8 cellular contexts compared by ENCODE assay signal in the genomic region with DNA sequence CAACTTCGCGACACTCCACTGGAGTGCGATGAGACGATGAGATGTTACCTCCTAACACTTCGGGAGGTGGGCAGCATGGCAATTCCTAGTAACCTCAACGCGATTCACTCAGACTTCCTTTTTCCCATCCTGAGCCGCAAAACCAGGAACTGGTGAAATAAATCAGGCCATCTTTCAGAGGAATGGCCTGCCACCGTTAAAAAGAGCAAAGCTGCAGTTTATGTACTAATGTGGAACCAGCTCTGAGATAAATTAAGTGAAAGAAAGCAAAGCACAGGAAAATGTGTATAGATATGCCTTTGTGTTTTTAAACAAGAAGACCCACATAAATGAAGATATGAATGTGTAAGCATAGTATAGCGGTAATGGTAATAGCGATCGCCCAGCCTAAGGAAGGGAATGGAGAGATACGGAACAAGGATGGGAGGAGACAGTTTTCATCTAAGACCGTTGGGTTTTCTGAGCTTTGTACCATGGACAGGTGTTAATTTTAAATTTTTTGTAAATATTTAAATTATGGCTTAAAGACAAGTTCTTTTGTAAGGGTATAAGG.
DNase-seq lines count a peak whose midpoint lies in the region; ATAC-seq, FAIRE-seq and TF ChIP-seq lines count a peak whose summit lies in the region.

No MANE protein-coding gene starts in this region.

- peaks cover 6% of the 10 kb centered on the region for H3K36me3 Mint-ChIP-seq in activated naive CD8-positive, alpha-beta T cell treated with anti-CD3 and anti-CD28 coated beads, Interleukin-2, amount 50 U/mL, for 24 hours (ENCODE audit: low read depth)

- TF ChIP-seq CTCF in D721Med (IDR thresholded peaks at IDR 0.05; ENCODE audit: insufficient read depth, missing control alignments) = no peak

- H3K4me1 Mint-ChIP-seq in activated naive CD8-positive, alpha-beta T cell treated with anti-CD3 and anti-CD28 coated beads, Interleukin-2, amount 50 U/mL, for 24 hours = peaks cover 44% of the 10 kb centered on the region

- H3K4me3 Mint-ChIP-seq in activated naive CD8-positive, alpha-beta T cell treated with anti-CD3 and anti-CD28 coated beads, Interleukin-2, amount 50 U/mL, for 24 hours = peak overlapping the region; percentile 87

- no peaks in the 10 kb centered on the region for H3K9me3 ChIP-seq in KOPT-K1 (ENCODE audit: insufficient read depth, low read length, poor library complexity, severe bottlenecking)

- no peaks in the 10 kb centered on the region for H3K9me3 Mint-ChIP-seq in activated naive CD8-positive, alpha-beta T cell treated with anti-CD3 and anti-CD28 coated beads, Interleukin-2, amount 50 U/mL, for 24 hours

- no peak for FAIRE-seq in D721Med (lab: Jason Lieb, UNC)

- peak overlapping the region; percentile 93 for H3K27ac ChIP-seq in KOPT-K1 (ENCODE audit: low read depth, low read length, poor library complexity, severe bottlenecking)

- peaks cover 2% of the 10 kb centered on the region for H3K27me3 Mint-ChIP-seq in activated naive CD8-positive, alpha-beta T cell treated with anti-CD3 and anti-CD28 coated beads, Interleukin-2, amount 50 U/mL, for 24 hours

- H3K36me3 ChIP-seq in KOPT-K1 (ENCODE audit: insufficient read depth, low read length) = no peaks in the 10 kb centered on the region

- H3K27ac Mint-ChIP-seq in activated naive CD8-positive, alpha-beta T cell treated with anti-CD3 and anti-CD28 coated beads, Interleukin-2, amount 50 U/mL, for 24 hours = peak overlapping the region; percentile 92

- no peak for ATAC-seq in activated naive CD8-positive, alpha-beta T cell treated with anti-CD3 and anti-CD28 coated beads, Interleukin-2, amount 50 U/mL, for 24 hours
- no peak for ATAC-seq in GM19397 (IDR thresholded peaks at IDR 0.05; ENCODE audit: unreplicated experiment)

- DNase-seq in COLO829 (ENCODE audit: low spot score) (peak; percentile 50), kidney glomerular epithelial cell (lab: John Stamatoyannopoulos, UW) (peak; percentile 82), superior temporal gyrus (ENCODE audit: extremely low spot score) (peak; percentile 73), D721Med (ENCODE audit: insufficient read length, low spot score) (no peak)
- DNase-seq in activated naive CD8-positive, alpha-beta T cell treated with anti-CD3 and anti-CD28 coated beads, Interleukin-2, amount 50 U/mL, for 24 hours = no peak
- DNase-seq in stimulated activated CD4-positive, alpha-beta T cell treated with anti-CD3 and anti-CD28 coated beads, Interleukin-12 subunit alpha, Interleukin-12 subunit beta, amount 100 ng/mL, for 4 hours = no peak

Comparison
In these comparisons a context has a peak if more than half of its experiments do, and no peak if none do; other contexts are left out.
1. DNase-seq: peak in COLO829 (single experiment), kidney glomerular epithelial cell (single experiment) and superior temporal gyrus (single experiment); none in activated naive CD8-positive, alpha-beta T cell treated with anti-CD3 and anti-CD28 coated beads, Interleukin-2, amount 50 U/mL, for 24 hours (single experiment), D721Med (single experiment) and stimulated activated CD4-positive, alpha-beta T cell treated with anti-CD3 and anti-CD28 coated beads, Interleukin-12 subunit alpha, Interleukin-12 subunit beta, amount 100 ng/mL, for 4 hours (single experiment).